8 cellular contexts compared by ENCODE assay signal in genomic region chr2:156334496-156335478, GRCh38. TPM values are rescaled to one million over a fixed set of nuclear protein-coding genes. Genes with fewer than 3 reads are reported as not detected.
DNase-seq lines count a peak whose midpoint lies in the region; ATAC-seq, FAIRE-seq and TF ChIP-seq lines count a peak whose summit lies in the region.

No MANE protein-coding gene starts in this region.

- H3K27ac Mint-ChIP-seq in natural killer cell treated with Interleukin-12 subunit alpha and Interleukin-12 subunit beta and Interleukin-15 and Interleukin-18, amount 100 ng/mL, for 72 hours: peak overlapping the region; percentile 97

- ATAC-seq in GM19463 (IDR thresholded peaks at IDR 0.05; ENCODE audit: unreplicated experiment): peak; percentile 19
- peak; percentile 62 to 75 for ATAC-seq in natural killer cell treated with Interleukin-12 subunit alpha and Interleukin-12 subunit beta and Interleukin-15 and Interleukin-18, amount 100 ng/mL, for 72 hours
- ATAC-seq in stimulated activated naive CD8-positive, alpha-beta T cell treated with anti-CD3 and anti-CD28 coated beads, Interleukin-15, Interleukin-2, amounts not matched to agents 100 U/mL and 50 U/mL, for 24 hours: peak; percentile 40

- H3K4me3 ChIP-seq in fibroblast of mammary gland (ENCODE audit: control insufficient read depth, low read depth, low read length): peak overlapping the region; percentile 83

- peaks cover 53 to 56% of the 10 kb centered on the region in 2 donors for H3K4me1 Mint-ChIP-seq in natural killer cell treated with Interleukin-12 subunit alpha and Interleukin-12 subunit beta and Interleukin-15 and Interleukin-18, amount 100 ng/mL, for 72 hours (ENCODE audit: low read depth in 2 of 2)

- no peak for FAIRE-seq in RCC 7860 (lab: Jason Lieb, UNC)

- peaks cover 10 to 15% of the 10 kb centered on the region in 2 donors for H3K27me3 Mint-ChIP-seq in natural killer cell treated with Interleukin-12 subunit alpha and Interleukin-12 subunit beta and Interleukin-15 and Interleukin-18, amount 100 ng/mL, for 72 hours

- H3K9me3 Mint-ChIP-seq in natural killer cell treated with Interleukin-12 subunit alpha and Interleukin-12 subunit beta and Interleukin-15 and Interleukin-18, amount 100 ng/mL, for 72 hours: no peaks in the 10 kb centered on the region

- peak; percentile 42 to 91 (median 82) for DNase-seq in C1 segment of cervical spinal cord (lab: John Stamatoyannopoulos, UW)
- peak in 66 of 76 experiments; percentile 7 to 80 (median 58) for DNase-seq in HUDEP-2 (lab: John Stamatoyannopoulos, UW; ENCODE audit: unreplicated experiment in 76 of 76)
- DNase-seq in RCC 7860 (ENCODE audit: low spot score): peak; percentile 45
- peak; percentile 75 for DNase-seq in activated effector memory CD4-positive, alpha-beta T cell treated with Interleukin-2 at 50 U/mL for 16 hours
- peak; percentile 94 for DNase-seq in fibroblast of mammary gland (ENCODE audit: low read depth)
- DNase-seq in natural killer cell treated with Interleukin-12 subunit alpha and Interleukin-12 subunit beta and Interleukin-15 and Interleukin-18, amount 100 ng/mL, for 72 hours (ENCODE audit: low spot score): peak; percentile 85
- DNase-seq in stimulated activated naive CD8-positive, alpha-beta T cell treated with anti-CD3 and anti-CD28 coated beads, Interleukin-15, Interleukin-2, amounts not matched to agents 100 U/mL and 50 U/mL, for 24 hours: peak; percentile 91

- H3K4me3 Mint-ChIP-seq in natural killer cell treated with Interleukin-12 subunit alpha and Interleukin-12 subunit beta and Interleukin-15 and Interleukin-18, amount 100 ng/mL, for 72 hours: peak overlapping the region; percentile 97

- H3K36me3 Mint-ChIP-seq in natural killer cell treated with Interleukin-12 subunit alpha and Interleukin-12 subunit beta and Interleukin-15 and Interleukin-18, amount 100 ng/mL, for 72 hours: no peaks in the 10 kb centered on the region

- no peak for TF ChIP-seq CTCF in fibroblast of mammary gland (conservative IDR thresholded peaks at IDR 0.05; ENCODE audit: control insufficient read depth, insufficient read depth, low read depth, low read length)

RNA-seq across cellular contexts. Expression of gene NR4A2, which starts 2.3 kb away (rescaled TPM):
- total RNA-seq in natural killer cell treated with Interleukin-12 subunit alpha and Interleukin-12 subunit beta and Interleukin-15 and Interleukin-18, amount 100 ng/mL, for 72 hours: 1 to 10 TPM; 2.7 to 4.2 TPM

Comparison
In these comparisons a context has a peak if more than half of its experiments do, and no peak if none do; other contexts are left out.
1. Peak in every context shown above with its lines: DNase-seq, ATAC-seq and H3K4me3 ChIP-seq.